Comparison of ENCODE assay signal across 19 cellular contexts in the genomic region with DNA sequence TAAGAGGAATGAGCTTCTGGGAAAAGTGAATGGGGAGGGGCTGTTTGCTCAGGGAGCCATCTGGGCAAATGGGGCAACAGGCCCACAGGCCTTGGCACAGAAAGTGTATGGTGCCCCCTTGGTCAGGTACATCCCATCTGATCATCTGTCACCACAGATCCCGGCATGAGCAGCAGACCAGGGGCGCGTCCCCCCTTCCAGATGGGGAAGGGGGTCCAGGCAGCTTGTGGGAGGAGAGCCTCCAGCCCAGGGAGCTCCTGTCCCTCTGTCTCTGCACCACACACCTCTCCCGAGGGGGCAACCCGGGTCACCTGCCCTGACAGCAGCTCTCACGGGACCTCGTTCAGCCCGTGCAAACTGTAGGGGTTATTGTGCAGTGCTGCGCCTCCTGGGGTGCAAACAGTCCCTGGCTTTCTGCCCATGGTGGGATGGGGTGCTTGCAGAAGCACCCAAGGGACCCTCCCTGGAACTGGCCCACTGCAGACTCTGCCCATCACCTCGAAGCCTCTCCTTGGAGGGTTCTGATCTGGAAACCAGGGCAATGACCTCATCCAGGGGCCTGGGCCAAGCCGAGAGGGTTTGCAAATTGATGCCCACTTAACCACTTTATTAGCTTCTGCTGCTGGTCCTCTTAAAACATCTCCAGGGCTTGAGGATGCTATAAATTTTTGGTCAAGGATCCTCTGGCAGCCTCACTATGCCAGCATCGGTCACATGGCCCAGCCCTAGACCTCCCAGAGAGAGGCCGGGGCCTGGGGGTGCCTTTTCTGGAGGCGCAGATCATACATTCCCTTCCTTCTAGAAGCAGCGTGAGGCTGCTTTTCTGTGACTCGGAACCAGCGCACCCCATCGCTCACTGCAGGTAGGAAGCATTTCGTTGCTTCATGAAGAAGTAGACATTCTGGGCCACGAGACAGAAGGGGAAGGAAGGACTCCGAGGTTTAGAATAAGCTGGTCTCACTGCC. TPM values are rescaled to one million over a fixed set of nuclear protein-coding genes. Genes with fewer than 3 reads are reported as not detected.
DNase-seq lines count a peak whose midpoint lies in the region; ATAC-seq and TF ChIP-seq lines count a peak whose summit lies in the region.
"Had no signal": no experiment of that assay in that cellular context is flagged by ENCODE, and none has a peak within 500 bp of the region (broad histone marks: within the 10 kb centered on the region; RNA-seq: fewer than 3 reads in every experiment).

No MANE protein-coding gene starts in this region.

- H3K4me2 ChIP-seq in fibroblast of lung (ENCODE audit: extremely low read depth, insufficient read depth, low read length), result peak overlapping the region; percentile 77

- H3K27me3 ChIP-seq in fibroblast of lung (ENCODE audit: control insufficient read depth, insufficient read depth, low read length) (no peaks in the 10 kb centered on the region), stomach smooth muscle (ENCODE audit: control insufficient read depth in 1 of 2, insufficient read depth in 2 of 2, low read length in 2 of 2) (peaks cover 0 to 7% of the 10 kb centered on the region in 2 donors), endodermal cell (ENCODE audit: control insufficient read depth, insufficient read depth, low read length, poor library complexity, severe bottlenecking) (no peaks in the 10 kb centered on the region)

- no peaks in the 10 kb centered on the region for H3K9me3 ChIP-seq in fibroblast of lung (ENCODE audit: control insufficient read depth, insufficient read depth, low read depth, low read length)
- no peaks in the 10 kb centered on the region for H3K9me3 ChIP-seq in stomach smooth muscle (ENCODE audit: control insufficient read depth in 2 of 2, low read length in 2 of 2)
- peaks cover 2% of the 10 kb centered on the region for H3K9me3 ChIP-seq in endodermal cell (ENCODE audit: control insufficient read depth, low read length)
- H3K9me3 ChIP-seq: tibial artery had no signal

- H3K27me3 Mint-ChIP-seq in endodermal cell (ENCODE audit: insufficient read depth), result peaks cover 11% of the 10 kb centered on the region

- ATAC-seq in HG02885 (IDR thresholded peaks at IDR 0.05; ENCODE audit: poor library complexity, unreplicated experiment), result no peak
- ATAC-seq: activated naive CD4-positive, alpha-beta T cell treated with anti-CD3 and anti-CD28 coated beads, Interleukin-2, amount 50 U/mL, for 72 hours; activated T-cell treated with anti-CD3 and anti-CD28 coated beads, Interleukin-2, amount 50 U/mL, for 4 hours; Right ventricle myocardium inferior had no signal

- no peak overlapping the region for H3K27ac Mint-ChIP-seq in endodermal cell
- H3K27ac Mint-ChIP-seq: activated naive CD4-positive, alpha-beta T cell treated with anti-CD3 and anti-CD28 coated beads, Interleukin-2, amount 50 U/mL, for 72 hours; CD14-positive monocyte had no signal

- peaks cover 4% of the 10 kb centered on the region for H3K9me3 Mint-ChIP-seq in endodermal cell
- H3K9me3 Mint-ChIP-seq: activated naive CD4-positive, alpha-beta T cell treated with anti-CD3 and anti-CD28 coated beads, Interleukin-2, amount 50 U/mL, for 72 hours; activated T-cell treated with anti-CD3 and anti-CD28 coated beads, Interleukin-2, amount 50 U/mL, for 4 hours; neural crest cell had no signal

- peak; percentile 18 for DNase-seq in NCI-H748 (lab: John Stamatoyannopoulos, UW; ENCODE audit: unreplicated experiment)
- no peak for DNase-seq in NCI-H748 treated with DMSO at 0.1 percent for 48 hours (lab: John Stamatoyannopoulos, UW)
- peak; percentile 66 for DNase-seq in NCI-H2029 treated with DMSO at 0.1 percent for 48 hours (lab: John Stamatoyannopoulos, UW)
- DNase-seq in fibroblast of lung (ENCODE audit: low read depth in 2 of 2), result no peak
- DNase-seq in hippocampal formation (lab: John Stamatoyannopoulos, UW), result no peak
- DNase-seq in endodermal cell, result no peak
- DNase-seq: activated T-cell treated with anti-CD3 and anti-CD28 coated beads, Interleukin-2, amount 50 U/mL, for 4 hours; hypothalamus; midbrain; NCI-H2227 treated with DMSO at 0.1 percent for 48 hours; stimulated activated CD4-positive, alpha-beta T cell treated with anti-CD3 and anti-CD28 coated beads, Interleukin-12 subunit alpha, Interleukin-12 subunit beta, amount 100 ng/mL, for 4 hours; T-helper 1 cell; tibial artery had no signal

- no peaks in the 10 kb centered on the region for H3K79me2 ChIP-seq in fibroblast of lung (ENCODE audit: control insufficient read depth, insufficient read depth, low read length)

- no peak overlapping the region for H3K9ac ChIP-seq in fibroblast of lung (ENCODE audit: insufficient read depth, low read length)
- no peak overlapping the region for H3K9ac ChIP-seq in stomach smooth muscle (ENCODE audit: low read length in 2 of 2)
- no peak overlapping the region for H3K9ac ChIP-seq in endodermal cell (ENCODE audit: extremely low read depth, low read length, poor library complexity, severe bottlenecking)

- no peaks in the 10 kb centered on the region for H3K36me3 Mint-ChIP-seq in endodermal cell (ENCODE audit: low read depth)
- H3K36me3 Mint-ChIP-seq: activated naive CD4-positive, alpha-beta T cell treated with anti-CD3 and anti-CD28 coated beads, Interleukin-2, amount 50 U/mL, for 72 hours; CD14-positive monocyte had no signal

- no peak overlapping the region for H2AFZ ChIP-seq in fibroblast of lung (ENCODE audit: low read length)

- H4K20me1 ChIP-seq in fibroblast of lung (ENCODE audit: control insufficient read depth, extremely low read depth, insufficient read depth, low read length), result no peaks in the 10 kb centered on the region

- no peak for TF ChIP-seq CTCF in fibroblast of lung (conservative IDR thresholded peaks at IDR 0.05 in 1 of 2, IDR thresholded peaks at IDR 0.05 in 1 of 2; ENCODE audit: low read depth in 1 of 2, low read length in 2 of 2)
- TF ChIP-seq CTCF in endodermal cell (conservative IDR thresholded peaks at IDR 0.05), result no peak

- H3K4me1 Mint-ChIP-seq in endodermal cell, result peaks cover 5% of the 10 kb centered on the region
- H3K4me1 Mint-ChIP-seq: CD14-positive monocyte, neural crest cell had no signal

- H3K4me3 Mint-ChIP-seq in endodermal cell, result no peak overlapping the region
- H3K4me3 Mint-ChIP-seq: activated T-cell treated with anti-CD3 and anti-CD28 coated beads, Interleukin-2, amount 50 U/mL, for 4 hours; CD14-positive monocyte; neural crest cell had no signal

- whole genome bisulfite sequencing in endodermal cell (ENCODE audit: insufficient coverage in 1 of 2, insufficient read length in 1 of 2), 2 experiments, result 93 to 94% methylated on average over 16 to 21 of the region's 21 CpGs

- H3K4me3 ChIP-seq in fibroblast of lung (replicated peaks in 1 of 4; ENCODE audit: control extremely low read depth in 1 of 4, insufficient read depth in 1 of 4, low read depth in 3 of 4, low read length in 4 of 4) (no peak overlapping the region), stomach smooth muscle (ENCODE audit: low read length in 2 of 2) (no peak overlapping the region), endodermal cell (ENCODE audit: low read length) (no peak overlapping the region)
- H3K4me3 ChIP-seq: tibial artery had no signal

- H3K4me1 ChIP-seq in fibroblast of lung (ENCODE audit: control insufficient read depth, extremely low read depth, insufficient read depth, low read length) (peaks cover 36% of the 10 kb centered on the region), stomach smooth muscle (ENCODE audit: control insufficient read depth, insufficient read depth, low read length) (peaks cover 29% of the 10 kb centered on the region), endodermal cell (ENCODE audit: control insufficient read depth, insufficient read depth, low read length) (peaks cover 8% of the 10 kb centered on the region)

- no peaks in the 10 kb centered on the region for H3K36me3 ChIP-seq in fibroblast of lung (ENCODE audit: control insufficient read depth, insufficient read depth, low read length)
- no peaks in the 10 kb centered on the region for H3K36me3 ChIP-seq in stomach smooth muscle (ENCODE audit: control insufficient read depth in 2 of 2, insufficient read depth in 2 of 2, low read length in 2 of 2)
- H3K36me3 ChIP-seq in endodermal cell (ENCODE audit: control insufficient read depth, insufficient read depth, low read length), result no peaks in the 10 kb centered on the region
- H3K36me3 ChIP-seq: tibial artery had no signal

- H3K27ac ChIP-seq in fibroblast of lung (ENCODE audit: insufficient read depth, low read length) (no peak overlapping the region), stomach smooth muscle (ENCODE audit: low read length) (peak overlapping the region; percentile 31), endodermal cell (ENCODE audit: low read depth, low read length) (no peak overlapping the region)
- H3K27ac ChIP-seq: tibial artery had no signal

RNA-seq across cellular contexts. Expression of gene BOK, which starts 7.6 kb away (rescaled TPM):
- total RNA-seq in fibroblast of lung (38.5 and 42.4 TPM in 2 replicates), endodermal cell (10 to 100 TPM; 23.4 to 24.5 TPM)
- polyA plus RNA-seq in fibroblast of lung, result 14.8 and 21.2 TPM in 2 replicates
- 27.7 and 32.1 TPM in 2 replicates for polyA plus RNA-seq in fibroblast of lung (2012)
- 21.0 and 40.2 TPM in 2 replicates for polyA minus RNA-seq in fibroblast of lung (ENCODE audit: low replicate concordance)
- polyA plus RNA-seq in endodermal cell (2013, experiment 1 of 2), result 14.1 TPM
- polyA plus RNA-seq in endodermal cell (2013, experiment 2 of 2), result 13.7 TPM

RNA-seq across cellular contexts. Expression of gene STK25, which starts 42.5 kb away (rescaled TPM):
- 131 and 197 TPM in 2 replicates for total RNA-seq in fibroblast of lung
- polyA plus RNA-seq in fibroblast of lung, result 168 and 171 TPM in 2 replicates
- 106 and 107 TPM in 2 replicates for polyA plus RNA-seq in fibroblast of lung (2012)
- 1,001 and 1,081 TPM in 2 replicates for polyA minus RNA-seq in fibroblast of lung (ENCODE audit: low replicate concordance)
- total RNA-seq in endodermal cell, result 100 to 1,000 TPM; 226 to 252 TPM
- 213 TPM for polyA plus RNA-seq in endodermal cell (2013, experiment 1 of 2)
- polyA plus RNA-seq in endodermal cell (2013, experiment 2 of 2), result 205 TPM

Comparison
In these comparisons a context has a peak if more than half of its experiments do, and no peak if none do; other contexts are left out.
1. DNase-seq: peak in NCI-H748 (single experiment) and NCI-H2029 treated with DMSO at 0.1 percent for 48 hours (single experiment); none in NCI-H748 treated with DMSO at 0.1 percent for 48 hours (single experiment), fibroblast of lung (0 of 2), hippocampal formation (0 of 2) and endodermal cell (single experiment).